Comparison of ENCODE assay signal across 8 cellular contexts in genomic region chr19:30784850-30785459, GRCh38.
DNase-seq lines count a peak whose midpoint lies in the region; ATAC-seq, FAIRE-seq and TF ChIP-seq lines count a peak whose summit lies in the region.

No MANE protein-coding gene starts in this region.

- 65 to 69% methylated on average over 12 of the region's 12 CpGs for WGBS in heart right ventricle, 2 donors

- H3K27me3 ChIP-seq in heart right ventricle = peaks cover 0 to 14% (median 0%) of the 10 kb centered on the region in 7 donors

- peak in 4 of 8 donors; percentile 37 to 66 (median 54) for ATAC-seq in heart right ventricle
- no peak for ATAC-seq in HG03097 (IDR thresholded peaks at IDR 0.05; ENCODE audit: low FRiP score, unreplicated experiment)

- POLR2A ChIA-PET in RWPE1 (lab: Yijun Ruan, JAX; ENCODE audit: low non-redundant PET) = no interaction called here

- H3K27ac ChIP-seq in RWPE1 (no peak overlapping the region), heart right ventricle (no peak overlapping the region)

- DNase-seq in AG08396 (ENCODE audit: low spot score) (peak; percentile 57), H54 (ENCODE audit: insufficient read length, low spot score) (peak; percentile 60), RWPE1 (ENCODE audit: low spot score) (no peak), heart right ventricle (peak; percentile 35 to 39), NCI-H510A treated with DMSO at 0.1 percent for 48 hours (lab: John Stamatoyannopoulos, UW) (no peak)
- DNase-seq in activated effector memory CD4-positive, alpha-beta T cell treated with Interleukin-2 at 50 U/mL for 16 hours = peak; percentile 35
- DNase-seq in stimulated activated CD4-positive, alpha-beta T cell treated with anti-CD3 and anti-CD28 coated beads, Interleukin-12 subunit alpha, Interleukin-12 subunit beta, amount 100 ng/mL, for 24 hours (ENCODE audit: low read depth in 2 of 2) = peak; percentile 33 to 48

- no peak for TF ChIP-seq POLR2A in H54 (IDR thresholded peaks at IDR 0.05; ENCODE audit: low read depth, low read length)

- peaks cover 0 to 3% (median 0%) of the 10 kb centered on the region in 9 donors for H3K4me1 ChIP-seq in heart right ventricle

- TF ChIP-seq CTCF in RWPE1 (conservative IDR thresholded peaks at IDR 0.05; ENCODE audit: low read depth) = peak; percentile 38; the same call in 1 of the 2 replicates
- TF ChIP-seq CTCF in heart right ventricle (IDR thresholded peaks at IDR 0.05) = peak; percentile 30 to 73 (median 56)

- intact Hi-C loops in heart right ventricle (cut with DNase I) = loop anchor here in 6 of 10 donors (5.0 to 10.0 kb wide), 4 partner anchors 570 to 1440 kb away; no protein-coding TSS in a partner anchor

- FAIRE-seq in H54 (lab: Jason Lieb, UNC) = no peak

- H3K9me3 ChIP-seq in heart right ventricle = no peaks in the 10 kb centered on the region

- H3K36me3 ChIP-seq in heart right ventricle = no peaks in the 10 kb centered on the region

- no peak overlapping the region for H3K4me3 ChIP-seq in heart right ventricle

- CTCF ChIA-PET in RWPE1 (lab: Yijun Ruan, JAX) = interaction anchor here (0.6 to 1.3 kb wide), 2 partner anchors 88 to 1439 kb away, joined by 4 to 5 read pairs; no protein-coding TSS in a partner anchor

Comparison
In these comparisons a context has a peak if more than half of its experiments do, and no peak if none do; other contexts are left out.
1. DNase-seq: peak in AG08396 (single experiment), H54 (single experiment), activated effector memory CD4-positive, alpha-beta T cell treated with Interleukin-2 at 50 U/mL for 16 hours (single experiment), heart right ventricle (2 of 2) and stimulated activated CD4-positive, alpha-beta T cell treated with anti-CD3 and anti-CD28 coated beads, Interleukin-12 subunit alpha, Interleukin-12 subunit beta, amount 100 ng/mL, for 24 hours (2 of 2); none in RWPE1 (single experiment) and NCI-H510A treated with DMSO at 0.1 percent for 48 hours (single experiment).